Comparison of ENCODE assay signal across 34 cellular contexts in the genomic region with DNA sequence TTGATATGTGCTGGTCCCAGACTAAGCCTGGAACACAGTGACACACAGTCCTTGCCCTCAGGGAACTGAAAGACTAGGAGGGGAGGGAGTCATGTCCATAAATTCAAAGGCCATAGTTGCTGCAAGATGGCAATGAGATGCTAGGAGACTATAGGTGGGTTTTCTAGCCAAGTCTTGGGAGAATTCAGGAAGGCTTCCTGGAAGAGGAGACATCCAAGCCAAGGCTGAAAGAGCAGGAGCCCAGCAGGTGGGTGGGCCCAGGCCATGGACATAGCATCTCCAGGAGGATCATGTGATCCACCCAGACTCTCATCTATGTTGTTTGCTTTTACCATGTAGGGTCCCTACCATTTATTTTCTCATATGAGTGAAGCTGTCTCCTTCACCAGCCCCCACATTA.
"Had no signal": no experiment of that assay in that cellular context is flagged by ENCODE, and none has a peak within 500 bp of the region (broad histone marks: within the 10 kb centered on the region; RNA-seq: fewer than 3 reads in every experiment).

No MANE protein-coding gene starts in this region.

- ATAC-seq: activated naive CD4-positive, alpha-beta T cell treated with anti-CD3 and anti-CD28 coated beads, Interleukin-2, amount 50 U/mL, for 72 hours; activated naive CD8-positive, alpha-beta T cell treated with anti-CD3 and anti-CD28 coated beads, Interleukin-2, amount 50 U/mL, for 24 hours; activated T-cell treated with anti-CD3 and anti-CD28 coated beads, Interleukin-2, amount 50 U/mL, for 4 hours; activated T-cell treated with anti-CD3 and anti-CD28 coated beads, Interleukin-2, amount 50 U/mL, for 72 hours; activated T-helper 17 cell treated with anti-CD3 and anti-CD28 coated beads, Interleukin-2, amount 50 U/mL, for 72 hours; body of pancreas had no signal

- H3K4me3 ChIP-seq: adrenal gland, ascending aorta, body of pancreas, breast epithelium, cardiac muscle cell had no signal

- H3K27ac ChIP-seq: adrenal gland, ascending aorta, body of pancreas, brain microvascular endothelial cell, breast epithelium, cardiac muscle cell had no signal

- H3K36me3 ChIP-seq: adrenal gland, ascending aorta, brain microvascular endothelial cell, breast epithelium, cardiac muscle cell had no signal

- H3K9me3 ChIP-seq: adrenal gland, ascending aorta, body of pancreas, breast epithelium had no signal

- H3K4me1 ChIP-seq: adrenal gland, ascending aorta, breast epithelium had no signal

- FAIRE-seq: astrocyte, bronchial epithelial cell had no signal

- DNase-seq: activated effector memory CD4-positive, alpha-beta T cell treated with anti-CD3 and anti-CD28 coated beads, Interleukin-2, amount 50 U/mL, for 16 hours; activated effector memory CD4-positive, alpha-beta T cell treated with Interleukin-2 at 50 U/mL for 16 hours; activated gamma-delta T cell; activated gamma-delta T cell treated with Interleukin-2 at 50 U/mL for 16 hours; activated naive CD4-positive, alpha-beta T cell; activated naive CD4-positive, alpha-beta T cell treated with anti-CD3 and anti-CD28 coated beads for 36 hours; activated naive CD4-positive, alpha-beta T cell treated with anti-CD3 and anti-CD28 coated beads, Interleukin-2, amount 10 ng/mL, durations not matched to agents 7 days and 5 days; activated naive CD4-positive, alpha-beta T cell treated with anti-CD3 and anti-CD28 coated beads, Interleukin-2, amount 50 U/mL, for 16 hours; activated naive CD4-positive, alpha-beta T cell treated with Interleukin-2 at 50 U/mL for 16 hours; activated naive CD8-positive, alpha-beta T cell treated with anti-CD3 and anti-CD28 coated beads for 36 hours; activated naive CD8-positive, alpha-beta T cell treated with anti-CD3 and anti-CD28 coated beads, Interleukin-2, amount 10 ng/mL, durations not matched to agents 7 days and 5 days; activated naive CD8-positive, alpha-beta T cell treated with anti-CD3 and anti-CD28 coated beads, Interleukin-2, amount 50 U/mL, for 24 hours; activated T-cell treated with anti-CD3 and anti-CD28 coated beads, Interleukin-2, amount 50 U/mL, for 1 hour; activated T-cell treated with anti-CD3 and anti-CD28 coated beads, Interleukin-2, amount 50 U/mL, for 24 hours; activated T-cell treated with anti-CD3 and anti-CD28 coated beads, Interleukin-2, amount 50 U/mL, for 4 hours; activated T-cell treated with anti-CD3 and anti-CD28 coated beads, Interleukin-2, amount 50 U/mL, for 48 hours; activated T-cell treated with anti-CD3 and anti-CD28 coated beads, Interleukin-2, amount 50 U/mL, for 72 hours; adrenal gland; amniotic stem cell; amygdala; anterior cingulate cortex; aorta; body of pancreas; brain microvascular endothelial cell; caudate nucleus; central memory CD4-positive, alpha-beta T cell; cerebellar nuclear complex had no signal

- H3K27me3 ChIP-seq: adrenal gland, ascending aorta, body of pancreas, brain microvascular endothelial cell, breast epithelium, cardiac muscle cell had no signal
